8 cellular contexts compared by ENCODE assay signal in the genomic region with DNA sequence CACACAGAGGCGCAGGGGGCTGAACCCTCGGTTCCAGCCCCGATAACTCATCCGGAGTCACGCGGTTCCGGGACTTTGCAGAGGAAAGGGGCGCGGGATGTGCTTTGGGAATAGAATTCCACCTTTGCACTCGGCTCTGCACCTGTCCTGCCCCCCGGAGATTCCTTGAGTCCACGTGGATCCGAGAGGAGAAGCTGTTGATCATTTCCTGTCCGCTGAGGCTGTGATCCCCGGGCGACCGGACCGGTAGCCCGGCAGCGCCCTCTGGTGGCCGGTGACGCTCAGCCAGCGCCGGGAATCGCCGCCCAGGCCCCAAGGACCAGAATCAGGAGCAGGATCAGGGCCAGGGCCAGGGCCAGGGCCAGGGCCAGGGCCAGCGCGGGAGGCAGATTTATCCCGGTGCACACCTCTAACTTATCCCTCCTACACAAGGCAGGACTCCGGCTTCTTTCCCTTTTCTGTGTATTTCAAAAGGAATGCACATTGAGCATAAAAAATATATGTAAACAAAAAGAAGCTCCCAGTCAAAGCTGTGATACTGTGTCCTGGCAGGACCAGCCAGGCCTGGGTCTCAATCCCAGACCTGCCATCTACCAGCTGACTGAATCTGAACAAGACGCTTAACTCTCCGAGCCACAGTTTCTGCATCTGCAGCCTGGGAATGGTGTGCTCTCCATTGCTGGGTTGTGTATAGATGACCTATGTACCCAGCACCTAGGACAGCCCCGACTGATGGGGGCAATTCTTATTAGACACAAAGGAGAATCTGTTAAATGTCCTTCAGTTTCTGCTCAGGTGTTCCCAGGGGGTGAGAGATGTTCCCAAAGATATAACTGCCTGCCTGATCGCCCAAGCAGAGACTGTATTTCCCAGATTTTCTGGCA. TPM values are rescaled to one million over a fixed set of nuclear protein-coding genes. Genes with fewer than 3 reads are reported as not detected.
DNase-seq lines count a peak whose midpoint lies in the region; FAIRE-seq and TF ChIP-seq lines count a peak whose summit lies in the region.

No MANE protein-coding gene starts in this region.

- H3K4me1 ChIP-seq in MM.1S (ENCODE audit: low read length) (no peaks in the 10 kb centered on the region), left ventricle myocardium inferior (peaks cover 4% of the 10 kb centered on the region), tibial nerve (peaks cover 0 to 5% (median 2%) of the 10 kb centered on the region in 4 donors)

- intact Hi-C loops in left ventricle myocardium inferior (cut with micrococcal nuclease), result loop anchor here (5.0 kb wide), 2 partner anchors 85 to 160 kb away; no protein-coding TSS in a partner anchor

- peak overlapping the region; percentile 30; the same call in 1 of the 2 replicates for H3K9ac ChIP-seq in MM.1S (ENCODE audit: low read length)

- 9 to 13% methylated on average over 28 to 31 of the region's 34 CpGs for whole genome bisulfite sequencing in tibial nerve, 2 donors

- no peak for TF ChIP-seq EP300 in tibial nerve (IDR thresholded peaks at IDR 0.05)

- H3K27ac ChIP-seq in MM.1S (ENCODE audit: low read length) (no peak overlapping the region), left ventricle myocardium inferior (replicated peaks) (no peak overlapping the region), tibial nerve (no peak overlapping the region)

- peak overlapping the region; percentile 99 for H3K4me2 ChIP-seq in MM.1S (ENCODE audit: low read depth, low read length)

- H3F3A ChIP-seq in MM.1S (ENCODE audit: insufficient read depth, low read length), result no peaks in the 10 kb centered on the region

- peak overlapping the region; percentile 96 for H2AFZ ChIP-seq in MM.1S (ENCODE audit: low read length)

- peak; percentile 93 for FAIRE-seq in GM18507 (lab: Jason Lieb, UNC)

- TF ChIP-seq CTCF in MM.1S (IDR thresholded peaks at IDR 0.05; ENCODE audit: low read length) (peak; percentile 86), left ventricle myocardium inferior (IDR thresholded peaks at IDR 0.05; ENCODE audit: borderline replicate concordance) (peak; percentile 94), tibial nerve (IDR thresholded peaks at IDR 0.05) (peak; percentile 86 to 97 (median 93))

- H3K27me3 ChIP-seq in MM.1S (replicated peaks; ENCODE audit: insufficient read depth, low read length) (no peaks in the 10 kb centered on the region), left ventricle myocardium inferior (ENCODE audit: low read depth) (peaks cover 53% of the 10 kb centered on the region), tibial nerve (peaks cover 0 to 24% of the 10 kb centered on the region in 2 donors)

- H3K9me3 ChIP-seq in MM.1S (replicated peaks; ENCODE audit: insufficient read depth, low read length) (no peaks in the 10 kb centered on the region), left ventricle myocardium inferior (replicated peaks) (no peaks in the 10 kb centered on the region), tibial nerve (peaks cover 0 to 4% (median 0%) of the 10 kb centered on the region in 4 donors)

- H3K9me2 ChIP-seq in MM.1S (replicated peaks; ENCODE audit: insufficient read depth, low read length), result no peaks in the 10 kb centered on the region

- in situ Hi-C loops in ACHN (cut with HindIII; ENCODE audit: low pct_ligation_motif_present, low pct_unique_long_range_greater_than_20kb, low sequenced_read_pairs), result no loop called here

- peak overlapping the region; percentile 67 for H3K4me3 ChIP-seq in MM.1S (ENCODE audit: low read length)
- H3K4me3 ChIP-seq in left ventricle myocardium inferior, result peak overlapping the region; percentile 57
- H3K4me3 ChIP-seq in tibial nerve, result peak overlapping the region; percentile 4 to 45 (median 25)

- peak; percentile 76 for DNase-seq in ACHN
- peak; percentile 87 for DNase-seq in GM18507 (ENCODE audit: extremely low spot score, insufficient read length, low read depth)
- DNase-seq in MM.1S, result peak; percentile 70
- DNase-seq in SW 1271 (lab: John Stamatoyannopoulos, UW), result peak; percentile 4 to 46
- DNase-seq in activated naive CD8-positive, alpha-beta T cell treated with anti-CD3 and anti-CD28 coated beads, Interleukin-2, amount 50 U/mL, for 16 hours (ENCODE audit: low read depth, low spot score), result peak; percentile 55
- peak; percentile 77 for DNase-seq in left ventricle myocardium inferior
- DNase-seq in pons (ENCODE audit: low spot score), result peak; percentile 51
- DNase-seq in tibial nerve (ENCODE audit: low spot score in 2 of 2), result peak; percentile 59 to 67

- H4K20me1 ChIP-seq in MM.1S (ENCODE audit: insufficient read depth, low read length), result no peaks in the 10 kb centered on the region

- H3K36me3 ChIP-seq in MM.1S (replicated peaks; ENCODE audit: insufficient read depth, low read length) (no peaks in the 10 kb centered on the region), left ventricle myocardium inferior (no peaks in the 10 kb centered on the region), tibial nerve (no peaks in the 10 kb centered on the region)

- TF ChIP-seq POLR2A in tibial nerve (IDR thresholded peaks at IDR 0.05), result no peak

- no peaks in the 10 kb centered on the region for H3K79me2 ChIP-seq in MM.1S (ENCODE audit: low read length)

RNA-seq across cellular contexts. Expression of gene SPATA3, which starts 8.5 kb away (rescaled TPM):
- total RNA-seq in left ventricle myocardium inferior (not detected), tibial nerve (not detected)

RNA-seq across cellular contexts. Expression of gene C2orf72, which starts 49.9 kb away (rescaled TPM):
- total RNA-seq in left ventricle myocardium inferior, result 0.05 TPM
- 1 to 10 TPM in 1 of 4 donors, under 1 TPM in 2, not detected in 1; 0.20 to 2.6 (median 0.42) TPM for total RNA-seq in tibial nerve

Comparison
In these comparisons a context has a peak if more than half of its experiments do, and no peak if none do; other contexts are left out.
1. DNase-seq: peak in every context shown above with its lines; median percentile 87 in GM18507; 77 in left ventricle myocardium inferior; 76 in ACHN; 70 in MM.1S; 63 in tibial nerve; 55 in activated naive CD8-positive, alpha-beta T cell treated with anti-CD3 and anti-CD28 coated beads, Interleukin-2, amount 50 U/mL, for 16 hours; 51 in pons; 25 in SW 1271.